8 cellular contexts compared by ENCODE assay signal in genomic region chr12:28872654-28873268, GRCh38.
DNase-seq lines count a peak whose midpoint lies in the region; ATAC-seq, FAIRE-seq and TF ChIP-seq lines count a peak whose summit lies in the region.

No MANE protein-coding gene starts in this region.

- H4K20me1 ChIP-seq in KMS-11 (ENCODE audit: insufficient read depth) = no peaks in the 10 kb centered on the region

- peak; percentile 73 for ATAC-seq in GM18907 (IDR thresholded peaks at IDR 0.05; ENCODE audit: unreplicated experiment)

- H3K36me3 ChIP-seq in KMS-11 (ENCODE audit: insufficient read depth) = no peaks in the 10 kb centered on the region
- no peaks in the 10 kb centered on the region for H3K36me3 ChIP-seq in sigmoid colon

- H3K27ac ChIP-seq in KMS-11 = no peak overlapping the region
- no peak overlapping the region for H3K27ac ChIP-seq in sigmoid colon

- TF ChIP-seq POLR2A in sigmoid colon (IDR thresholded peaks at IDR 0.05) = no peak

- intact Hi-C loops in sigmoid colon (cut with DNase I) = loop anchor here (10.0 kb wide), 2 partner anchors 898 to 1138 kb away; partner anchors contain the start of gene PTHLH

- H3K4me3 ChIP-seq in KMS-11 (IDR thresholded peaks at IDR 0.05; ENCODE audit: insufficient read depth, low read depth, low read length) (no peak overlapping the region), epithelial cell of proximal tubule (ENCODE audit: low read depth, low read length) (no peak overlapping the region), sigmoid colon (no peak overlapping the region)

- no peak overlapping the region for H3K4me2 ChIP-seq in KMS-11

- peak; percentile 11 for DNase-seq in CMK (ENCODE audit: low read depth)
- peak; percentile 21 for DNase-seq in RCC 7860 (ENCODE audit: low spot score)
- peak; percentile 19 for DNase-seq in epithelial cell of proximal tubule (ENCODE audit: low read depth)
- DNase-seq in myocyte (ENCODE audit: low read depth) = peak; percentile 64
- no peak for DNase-seq in sigmoid colon
- no peak for DNase-seq in NK-92 treated with Interleukin-12 subunit alpha and Interleukin-12 subunit beta, amount 100 ng/mL, for 24 hours (lab: John Stamatoyannopoulos, UW)

- WGBS in sigmoid colon, 2 donors = 38 to 55% methylated on average over 7 of the region's 7 CpGs

- FAIRE-seq in RCC 7860 (lab: Jason Lieb, UNC) = no peak

- H3K4me1 ChIP-seq in KMS-11 (ENCODE audit: low read depth, poor library complexity, severe bottlenecking) = peaks cover 5% of the 10 kb centered on the region
- H3K4me1 ChIP-seq in sigmoid colon = peaks cover 0 to 16% (median 0%) of the 10 kb centered on the region in 4 donors

- H3K79me2 ChIP-seq in KMS-11 (ENCODE audit: insufficient read depth, low read depth) = no peaks in the 10 kb centered on the region

- H3K27me3 ChIP-seq in KMS-11 (ENCODE audit: insufficient read depth, low read depth) (no peaks in the 10 kb centered on the region), sigmoid colon (no peaks in the 10 kb centered on the region)

- no peak overlapping the region for H2AFZ ChIP-seq in KMS-11 (ENCODE audit: low read depth)

- H3K9ac ChIP-seq in KMS-11 = no peak overlapping the region

- no peaks in the 10 kb centered on the region for H3K9me3 ChIP-seq in sigmoid colon

- TF ChIP-seq CTCF in KMS-11 (conservative IDR thresholded peaks at IDR 0.05; ENCODE audit: low read depth, low read length) = peak; percentile 81
- peak; percentile 97 for TF ChIP-seq CTCF in epithelial cell of proximal tubule (conservative IDR thresholded peaks at IDR 0.05; ENCODE audit: low read depth, low read length)
- peak in 2 of 4 experiments; percentile 28 to 46 for TF ChIP-seq CTCF in sigmoid colon (IDR thresholded peaks at IDR 0.05)

- TF ChIP-seq EP300 in sigmoid colon (IDR thresholded peaks at IDR 0.05) = no peak

Comparison
In these comparisons a context has a peak if more than half of its experiments do, and no peak if none do; other contexts are left out.
1. DNase-seq: peak in CMK (single experiment), RCC 7860 (single experiment), epithelial cell of proximal tubule (single experiment) and myocyte (single experiment); none in sigmoid colon (single experiment) and NK-92 treated with Interleukin-12 subunit alpha and Interleukin-12 subunit beta, amount 100 ng/mL, for 24 hours (single experiment).